9 cellular contexts compared by ENCODE assay signal in genomic region chr13:78160793-78161192, GRCh38.
A peak's percentile ranks its signal among the peaks of the same experiment; 100 is the strongest.
DNase-seq lines count a peak whose midpoint lies in the region; ATAC-seq, FAIRE-seq and TF ChIP-seq lines count a peak whose summit lies in the region.
"Had no signal": no experiment of that assay in that cellular context is flagged by ENCODE, and none has a peak within 500 bp of the region (broad histone marks: within the 10 kb centered on the region; RNA-seq: fewer than 3 reads in every experiment).

No MANE protein-coding gene starts in this region.

- H3K27ac Mint-ChIP-seq in natural killer cell treated with Interleukin-12 subunit alpha and Interleukin-12 subunit beta and Interleukin-15 and Interleukin-18, amount 100 ng/mL, for 72 hours: no peak overlapping the region

- DNase-seq in ELR (ENCODE audit: low read depth): peak; percentile 88
- DNase-seq in HFF-Myc (ENCODE audit: extremely low read depth, low read depth): peak; percentile 29
- peak; percentile 99 for DNase-seq in NOMO-1 treated with DMSO at 0.1 percent for 48 hours (lab: John Stamatoyannopoulos, UW; ENCODE audit: unreplicated experiment)
- peak; percentile 11 for DNase-seq in foreskin melanocyte
- no peak for DNase-seq in natural killer cell treated with Interleukin-12 subunit alpha and Interleukin-12 subunit beta and Interleukin-15 and Interleukin-18, amount 100 ng/mL, for 72 hours (ENCODE audit: low spot score)
- DNase-seq in amygdala (lab: John Stamatoyannopoulos, UW): no peak
- no peak for DNase-seq in DMS53 treated with DMSO at 0.1 percent for 48 hours (lab: John Stamatoyannopoulos, UW; ENCODE audit: unreplicated experiment)
- DNase-seq in GM19239 (ENCODE audit: insufficient read length, low spot score): no peak
- DNase-seq: stimulated activated CD4-positive, alpha-beta T cell treated with anti-CD3 and anti-CD28 coated beads, Interleukin-4, amount 100 ng/mL, for 1 hour had no signal

- H3K36me3 Mint-ChIP-seq in natural killer cell treated with Interleukin-12 subunit alpha and Interleukin-12 subunit beta and Interleukin-15 and Interleukin-18, amount 100 ng/mL, for 72 hours: no peaks in the 10 kb centered on the region

- no peaks in the 10 kb centered on the region for H3K4me1 Mint-ChIP-seq in natural killer cell treated with Interleukin-12 subunit alpha and Interleukin-12 subunit beta and Interleukin-15 and Interleukin-18, amount 100 ng/mL, for 72 hours (ENCODE audit: low read depth in 2 of 2)

- H3K27me3 Mint-ChIP-seq in natural killer cell treated with Interleukin-12 subunit alpha and Interleukin-12 subunit beta and Interleukin-15 and Interleukin-18, amount 100 ng/mL, for 72 hours: no peaks in the 10 kb centered on the region

- ATAC-seq in natural killer cell treated with Interleukin-12 subunit alpha and Interleukin-12 subunit beta and Interleukin-15 and Interleukin-18, amount 100 ng/mL, for 72 hours: no peak

- no peak for FAIRE-seq in GM19239 (lab: Jason Lieb, UNC)

- no peak overlapping the region for H3K4me3 Mint-ChIP-seq in natural killer cell treated with Interleukin-12 subunit alpha and Interleukin-12 subunit beta and Interleukin-15 and Interleukin-18, amount 100 ng/mL, for 72 hours

- no peak for TF ChIP-seq CTCF in HFF-Myc (IDR thresholded peaks at IDR 0.05; ENCODE audit: low read depth, low read length, missing control alignments)

- H3K9me3 Mint-ChIP-seq in natural killer cell treated with Interleukin-12 subunit alpha and Interleukin-12 subunit beta and Interleukin-15 and Interleukin-18, amount 100 ng/mL, for 72 hours: peaks cover 3% of the 10 kb centered on the region

- no peak overlapping the region for H3K4me3 ChIP-seq in HFF-Myc (replicated peaks; ENCODE audit: low read depth, low read length)

Comparison
In these comparisons a context has a peak if more than half of its experiments do, and no peak if none do; other contexts are left out.
1. DNase-seq: peak in ELR (single experiment), HFF-Myc (single experiment), NOMO-1 treated with DMSO at 0.1 percent for 48 hours (single experiment) and foreskin melanocyte (single experiment); none in natural killer cell treated with Interleukin-12 subunit alpha and Interleukin-12 subunit beta and Interleukin-15 and Interleukin-18, amount 100 ng/mL, for 72 hours (single experiment), amygdala (0 of 56), DMS53 treated with DMSO at 0.1 percent for 48 hours (single experiment) and GM19239 (single experiment).